Comparison of ENCODE assay signal across 13 cellular contexts in the genomic region with DNA sequence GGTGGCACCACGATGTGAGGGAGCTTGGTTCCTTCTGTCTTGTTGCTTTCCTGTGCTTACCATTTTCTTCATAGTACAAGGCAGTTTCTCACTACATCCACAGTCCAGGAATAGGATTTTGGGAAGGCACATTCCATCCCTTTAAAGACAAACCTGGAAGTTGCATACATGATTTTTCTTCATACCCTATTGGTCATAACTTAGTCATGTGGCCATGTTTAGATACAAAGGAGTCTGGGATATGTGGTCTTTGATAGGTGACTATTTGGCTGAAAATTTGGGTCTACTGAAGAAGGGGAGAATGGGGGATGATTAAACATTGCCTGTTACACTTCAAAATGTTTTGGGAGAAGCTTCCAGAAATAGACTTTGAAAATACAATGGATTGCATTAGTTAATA. TPM values are rescaled to one million over a fixed set of nuclear protein-coding genes. Genes with fewer than 3 reads are reported as not detected.
A peak's percentile ranks its signal among the peaks of the same experiment; 100 is the strongest.
DNase-seq lines count a peak whose midpoint lies in the region; ATAC-seq, FAIRE-seq and TF ChIP-seq lines count a peak whose summit lies in the region.
"Had no signal": no experiment of that assay in that cellular context is flagged by ENCODE, and none has a peak within 500 bp of the region (broad histone marks: within the 10 kb centered on the region; RNA-seq: fewer than 3 reads in every experiment).

No MANE protein-coding gene starts in this region.

- FAIRE-seq in RCC 7860 (lab: Jason Lieb, UNC) (no peak), bronchial epithelial cell (lab: Jason Lieb, UNC) (no peak)
- FAIRE-seq: A204.1 had no signal

- no peak for DNase-seq in activated CD4-positive, alpha-beta T cell treated with anti-CD3 and anti-CD28 coated beads, Interleukin-2, amount 10 ng/mL, durations not matched to agents 24 days and 14 days
- DNase-seq in activated CD4-positive, alpha-beta T cell treated with anti-CD3 and anti-CD28 coated beads for 1 hour, result no peak
- DNase-seq in RCC 7860 (ENCODE audit: low spot score), result peak; percentile 23
- peak; percentile 40 for DNase-seq in bronchial epithelial cell (ENCODE audit: low read depth)
- DNase-seq in psoas muscle, result no peak
- no peak for DNase-seq in aorta
- no peak for DNase-seq in activated CD8-positive, alpha-beta memory T cell treated with anti-CD3 and anti-CD28 coated beads for 24 hours
- DNase-seq in activated CD4-positive, CD25-positive, alpha-beta regulatory T cell (lab: John Stamatoyannopoulos, UW), result no peak
- DNase-seq: NCI-H2227 treated with DMSO at 0.1 percent for 48 hours, posterior cingulate gyrus, SHP77, thyroid gland had no signal

- H3K36me3 ChIP-seq in bronchial epithelial cell (ENCODE audit: control insufficient read depth, insufficient read depth, low read length), result peaks cover 2% of the 10 kb centered on the region
- no peaks in the 10 kb centered on the region for H3K36me3 ChIP-seq in psoas muscle (ENCODE audit: insufficient read depth in 1 of 2, low read depth in 1 of 2)
- no peaks in the 10 kb centered on the region for H3K36me3 ChIP-seq in aorta (ENCODE audit: control insufficient read depth in 1 of 2, insufficient read depth in 2 of 2, low read length in 1 of 2)
- H3K36me3 ChIP-seq: thyroid gland had no signal

- H3K4me1 Mint-ChIP-seq in activated CD4-positive, alpha-beta T cell treated with anti-CD3 and anti-CD28 coated beads, Interleukin-2, amount 10 ng/mL, durations not matched to agents 24 days and 14 days, result peaks cover 71% of the 10 kb centered on the region

- H3K4me1 ChIP-seq in psoas muscle, result peaks cover 89% of the 10 kb centered on the region
- peaks cover 4 to 9% of the 10 kb centered on the region in 2 donors for H3K4me1 ChIP-seq in aorta (ENCODE audit: control insufficient read depth in 1 of 2, insufficient read depth in 2 of 2, low read length in 2 of 2)

- no peaks in the 10 kb centered on the region for H3K27me3 Mint-ChIP-seq in activated CD4-positive, alpha-beta T cell treated with anti-CD3 and anti-CD28 coated beads, Interleukin-2, amount 10 ng/mL, durations not matched to agents 24 days and 14 days

- peaks cover 8% of the 10 kb centered on the region for H3K36me3 Mint-ChIP-seq in activated CD4-positive, alpha-beta T cell treated with anti-CD3 and anti-CD28 coated beads, Interleukin-2, amount 10 ng/mL, durations not matched to agents 24 days and 14 days (ENCODE audit: low read depth)

- peak overlapping the region; percentile 18 for H3K27ac Mint-ChIP-seq in activated CD4-positive, alpha-beta T cell treated with anti-CD3 and anti-CD28 coated beads, Interleukin-2, amount 10 ng/mL, durations not matched to agents 24 days and 14 days

- 47 to 50% (median 48%) methylated on average over 1 of the region's 1 CpG for WGBS in psoas muscle, 3 donors
- WGBS in aorta, 2 donors, result 3 to 4% methylated on average over 1 of the region's 1 CpG

- intact Hi-C loops in activated CD4-positive, alpha-beta T cell treated with anti-CD3 and anti-CD28 coated beads, Interleukin-2, amount 10 ng/mL, durations not matched to agents 24 days and 14 days (cut with micrococcal nuclease), result no loop called here
- intact Hi-C loops in psoas muscle (cut with DNase I) (no loop called here), aorta (cut with DNase I) (loop anchor here in 1 of 2 donors (5.0 to 10.0 kb wide), 3 partner anchors 44 to 191 kb away; no protein-coding TSS in a partner anchor)

- peak overlapping the region; percentile 99 for H3K27ac ChIP-seq in psoas muscle
- no peak overlapping the region for H3K27ac ChIP-seq in aorta (ENCODE audit: low read depth in 1 of 2, low read length in 2 of 2)
- H3K27ac ChIP-seq: thyroid gland had no signal

- H3K9me3 ChIP-seq in psoas muscle (no peaks in the 10 kb centered on the region), aorta (ENCODE audit: control insufficient read depth, low read length) (no peaks in the 10 kb centered on the region)
- H3K9me3 ChIP-seq: thyroid gland had no signal

- ATAC-seq in psoas muscle, result peak in 3 of 4 donors; percentile 29 to 41 (median 30)
- no peak for ATAC-seq in aorta (ENCODE audit: low FRiP score)

- H3K4me3 ChIP-seq in bronchial epithelial cell (ENCODE audit: low read depth, low read length) (no peak overlapping the region), psoas muscle (no peak overlapping the region), aorta (ENCODE audit: low read length in 2 of 2) (no peak overlapping the region)
- H3K4me3 ChIP-seq: thyroid gland had no signal

- H3K9me3 Mint-ChIP-seq in activated CD4-positive, alpha-beta T cell treated with anti-CD3 and anti-CD28 coated beads, Interleukin-2, amount 10 ng/mL, durations not matched to agents 24 days and 14 days, result no peaks in the 10 kb centered on the region

- TF ChIP-seq CTCF in bronchial epithelial cell (IDR thresholded peaks at IDR 0.05; ENCODE audit: insufficient read depth, low read length, severe bottlenecking), result no peak
- no peak for TF ChIP-seq CTCF in psoas muscle (IDR thresholded peaks at IDR 0.05)

- H3K4me3 Mint-ChIP-seq in activated CD4-positive, alpha-beta T cell treated with anti-CD3 and anti-CD28 coated beads, Interleukin-2, amount 10 ng/mL, durations not matched to agents 24 days and 14 days, result peak overlapping the region; percentile 51

- H3K27me3 ChIP-seq in bronchial epithelial cell (ENCODE audit: control insufficient read depth, insufficient read depth, low read length), result no peaks in the 10 kb centered on the region
- H3K27me3 ChIP-seq in psoas muscle (ENCODE audit: insufficient read depth in 3 of 3, low read length in 2 of 3), result no peaks in the 10 kb centered on the region
- H3K27me3 ChIP-seq in aorta (ENCODE audit: control insufficient read depth in 1 of 2, insufficient read depth in 2 of 2, low read length in 1 of 2), result no peaks in the 10 kb centered on the region
- H3K27me3 ChIP-seq: thyroid gland had no signal

RNA-seq across cellular contexts. Expression of a gene that starts 7.0 kb away (rescaled TPM):
- 60.9 and 64.9 TPM in 2 replicates for total RNA-seq in activated CD4-positive, alpha-beta T cell treated with anti-CD3 and anti-CD28 coated beads, Interleukin-2, amount 10 ng/mL, durations not matched to agents 24 days and 14 days
- 47.4 and 51.1 TPM in 2 replicates for total RNA-seq in bronchial epithelial cell
- 100 to 1,000 TPM in 1 of 4 donors, 10 to 100 TPM in 3; 79.9 to 105 (median 89.3) TPM for total RNA-seq in psoas muscle
- 10 to 100 TPM; 21.5 to 60.8 (median 31.7) TPM for polyA plus RNA-seq in psoas muscle
- total RNA-seq in aorta, result 10 to 100 TPM; 70.0 to 76.6 TPM
- 10 to 100 TPM in 1 of 2 donors, 1 to 10 TPM in 1; 8.8 to 21.6 TPM for polyA plus RNA-seq in aorta

Comparison
In these comparisons a context has a peak if more than half of its experiments do, and no peak if none do; other contexts are left out.
1. DNase-seq: peak in RCC 7860 (single experiment) and bronchial epithelial cell (single experiment); none in activated CD4-positive, alpha-beta T cell treated with anti-CD3 and anti-CD28 coated beads, Interleukin-2, amount 10 ng/mL, durations not matched to agents 24 days and 14 days (single experiment), activated CD4-positive, alpha-beta T cell treated with anti-CD3 and anti-CD28 coated beads for 1 hour (single experiment), psoas muscle (0 of 2), aorta (0 of 2), activated CD8-positive, alpha-beta memory T cell treated with anti-CD3 and anti-CD28 coated beads for 24 hours (single experiment) and activated CD4-positive, CD25-positive, alpha-beta regulatory T cell (0 of 4).